Comparison of ENCODE assay signal across 8 cellular contexts in genomic region chr5:180810210-180811011, GRCh38. TPM values are rescaled to one million over a fixed set of nuclear protein-coding genes. Genes with fewer than 3 reads are reported as not detected.
DNase-seq lines count a peak whose midpoint lies in the region; ATAC-seq lines count a peak whose summit lies in the region.

No MANE protein-coding gene starts in this region.

- H3K36me3 ChIP-seq in esophagus (ENCODE audit: control insufficient read depth in 2 of 2, insufficient read depth in 2 of 2, low read length in 1 of 2) (peaks cover 0 to 2% of the 10 kb centered on the region in 2 donors), muscle layer of duodenum (ENCODE audit: control insufficient read depth in 1 of 2, insufficient read depth in 2 of 2, low read length in 2 of 2) (peaks cover 0 to 6% of the 10 kb centered on the region in 2 donors)

- peak overlapping the region; percentile 99 to 100 (median 99) for H3K27ac Mint-ChIP-seq in IgD-negative memory B cell

- peak overlapping the region; percentile 74 to 97 (median 94) for H3K4me3 Mint-ChIP-seq in IgD-negative memory B cell
- peak overlapping the region; percentile 96 for H3K4me3 Mint-ChIP-seq in activated T-cell treated with anti-CD3 and anti-CD28 coated beads, Interleukin-2, amount 50 U/mL, for 4 hours

- H3K27me3 Mint-ChIP-seq in IgD-negative memory B cell = no peaks in the 10 kb centered on the region
- H3K27me3 Mint-ChIP-seq in activated T-cell treated with anti-CD3 and anti-CD28 coated beads, Interleukin-2, amount 50 U/mL, for 4 hours (ENCODE audit: low read depth) = no peaks in the 10 kb centered on the region

- peaks cover 47 to 59% (median 53%) of the 10 kb centered on the region in 3 donors for H3K4me1 Mint-ChIP-seq in IgD-negative memory B cell
- H3K4me1 Mint-ChIP-seq in activated T-cell treated with anti-CD3 and anti-CD28 coated beads, Interleukin-2, amount 50 U/mL, for 4 hours (ENCODE audit: low read depth) = peaks cover 78% of the 10 kb centered on the region

- 0% methylated on average over 54 to 74 of the region's 74 CpGs for WGBS in esophagus, 2 donors

- peak overlapping the region; percentile 59 to 83 for H3K4me3 ChIP-seq in esophagus (ENCODE audit: low read depth in 1 of 2, low read length in 2 of 2)
- peak overlapping the region; percentile 77 to 86 for H3K4me3 ChIP-seq in muscle layer of duodenum (ENCODE audit: low read depth in 1 of 2, low read length in 2 of 2)

- H3K9me3 ChIP-seq in esophagus (ENCODE audit: control insufficient read depth in 2 of 2, insufficient read depth in 1 of 2, low read depth in 1 of 2, low read length in 1 of 2) (no peaks in the 10 kb centered on the region), muscle layer of duodenum (ENCODE audit: control insufficient read depth in 1 of 2, low read length in 2 of 2) (no peaks in the 10 kb centered on the region)

- H3K27me3 ChIP-seq in esophagus (ENCODE audit: control insufficient read depth in 1 of 2, insufficient read depth in 2 of 2, low read length in 2 of 2) (no peaks in the 10 kb centered on the region), muscle layer of duodenum (ENCODE audit: low read depth, low read length) (no peaks in the 10 kb centered on the region)

- H3K36me3 Mint-ChIP-seq in IgD-negative memory B cell = no peaks in the 10 kb centered on the region
- peaks cover 5% of the 10 kb centered on the region for H3K36me3 Mint-ChIP-seq in activated T-cell treated with anti-CD3 and anti-CD28 coated beads, Interleukin-2, amount 50 U/mL, for 4 hours (ENCODE audit: insufficient read depth)

- DNase-seq in DMS53 (lab: John Stamatoyannopoulos, UW) (peak; percentile 98), OCI-M2 (lab: John Stamatoyannopoulos, UW; ENCODE audit: unreplicated experiment) (peak; percentile 70)
- peak; percentile 96 for DNase-seq in activated T-cell treated with anti-CD3 and anti-CD28 coated beads, Interleukin-2, amount 50 U/mL, for 4 hours
- peak; percentile 93 for DNase-seq in stimulated activated CD8-positive, alpha-beta memory T cell treated with anti-CD3 and anti-CD28 coated beads, Interleukin-7, amount 100 ng/mL, for 24 hours (ENCODE audit: low read depth)

- peak; percentile 61 for ATAC-seq in GM21619 (IDR thresholded peaks at IDR 0.05; ENCODE audit: unreplicated experiment)
- peak; percentile 81 to 84 for ATAC-seq in activated T-cell treated with anti-CD3 and anti-CD28 coated beads, Interleukin-2, amount 50 U/mL, for 4 hours

- H3K4me1 ChIP-seq in esophagus (ENCODE audit: control insufficient read depth in 2 of 2, insufficient read depth in 2 of 2, low read length in 1 of 2) = peaks cover 4 to 26% of the 10 kb centered on the region in 2 donors
- peaks cover 36 to 46% of the 10 kb centered on the region in 2 donors for H3K4me1 ChIP-seq in muscle layer of duodenum (ENCODE audit: control insufficient read depth in 1 of 2, insufficient read depth in 2 of 2, low read length in 2 of 2)

- H3K9me3 Mint-ChIP-seq in IgD-negative memory B cell = no peaks in the 10 kb centered on the region
- no peaks in the 10 kb centered on the region for H3K9me3 Mint-ChIP-seq in activated T-cell treated with anti-CD3 and anti-CD28 coated beads, Interleukin-2, amount 50 U/mL, for 4 hours

- peak overlapping the region; percentile 98 to 99 for H3K27ac ChIP-seq in esophagus (ENCODE audit: low read depth in 2 of 2, low read length in 1 of 2)
- peak overlapping the region; percentile 98 for H3K27ac ChIP-seq in muscle layer of duodenum (ENCODE audit: low read length)

RNA-seq across cellular contexts. Expression of gene MGAT1, which starts 7.8 kb away (rescaled TPM):
- polyA plus RNA-seq in IgD-negative memory B cell (101 TPM), esophagus (100 to 1,000 TPM in 1 of 2 donors, 10 to 100 TPM in 1; 84.0 to 108 TPM)
- 10 to 100 TPM; 76.8 to 89.3 (median 85.0) TPM for total RNA-seq in activated T-cell treated with anti-CD3 and anti-CD28 coated beads, Interleukin-2, amount 50 U/mL, for 4 hours

RNA-seq across cellular contexts. Expression of gene ZFP62, which starts 50.7 kb away (rescaled TPM):
- 22.1 TPM for polyA plus RNA-seq in IgD-negative memory B cell
- 10 to 100 TPM; 20.6 to 23.0 (median 22.4) TPM for total RNA-seq in activated T-cell treated with anti-CD3 and anti-CD28 coated beads, Interleukin-2, amount 50 U/mL, for 4 hours
- 10 to 100 TPM; 10.3 to 23.6 TPM for polyA plus RNA-seq in esophagus

Comparison
In these comparisons a context has a peak if more than half of its experiments do, and no peak if none do; other contexts are left out.
1. Peak in every context shown above with its lines: DNase-seq, ATAC-seq, H3K4me3 ChIP-seq and H3K27ac ChIP-seq.